ENCODE assay signal across 17 cellular contexts in genomic region chrX:84475101-84475500, GRCh38. TPM values are rescaled to one million over a fixed set of nuclear protein-coding genes. Genes with fewer than 3 reads are reported as not detected.
DNase-seq lines count a peak whose midpoint lies in the region; ATAC-seq, FAIRE-seq and TF ChIP-seq lines count a peak whose summit lies in the region.
"Had no signal": no experiment of that assay in that cellular context is flagged by ENCODE, and none has a peak within 500 bp of the region (broad histone marks: within the 10 kb centered on the region; RNA-seq: fewer than 3 reads in every experiment).

No MANE protein-coding gene starts in this region.

- H3K27me3 ChIP-seq in foreskin keratinocyte, result no peaks in the 10 kb centered on the region
- H3K27me3 ChIP-seq: BE2C had no signal

- DNase-seq in D721Med (ENCODE audit: insufficient read length, low spot score) (no peak), NCI-H146 (lab: John Stamatoyannopoulos, UW) (peak; percentile 39), NCI-H748 treated with DMSO at 0.1 percent for 48 hours (lab: John Stamatoyannopoulos, UW) (peak; percentile 37), iris pigment epithelial cell (ENCODE audit: low read depth) (peak; percentile 5), foreskin keratinocyte (no peak), NCI-H1048 (lab: John Stamatoyannopoulos, UW) (no peak), GM13976 (ENCODE audit: low spot score) (no peak)
- DNase-seq: CD4-positive, alpha-beta memory T cell; DMS153; DMS79 treated with DMSO at 0.1 percent for 48 hours; EL had no signal

- H3K4me1 ChIP-seq in foreskin keratinocyte, result no peaks in the 10 kb centered on the region
- H3K4me1 ChIP-seq: BE2C had no signal

- in situ Hi-C loops in GM13976 (cut with MboI; ENCODE audit: low sequenced_read_pairs, unreplicated experiment), result no loop called here

- FAIRE-seq in D721Med (lab: Jason Lieb, UNC), result peak; percentile 55
- FAIRE-seq: A204.1, GM12891, H1 had no signal

- H3K27ac ChIP-seq in foreskin keratinocyte, result no peak overlapping the region
- H3K27ac ChIP-seq: C4-2B had no signal

- no peak for ATAC-seq in foreskin keratinocyte

- no peak for TF ChIP-seq CTCF in D721Med (IDR thresholded peaks at IDR 0.05; ENCODE audit: insufficient read depth, missing control alignments)
- no peak for TF ChIP-seq CTCF in foreskin keratinocyte (conservative IDR thresholded peaks at IDR 0.05)
- TF ChIP-seq CTCF in GM13976 (IDR thresholded peaks at IDR 0.05; ENCODE audit: borderline replicate concordance, control extremely low read depth, extremely low read depth, insufficient read depth, missing control alignments), result no peak

RNA-seq across cellular contexts. Expression of gene HDX, which starts 27.2 kb away (rescaled TPM):
- total RNA-seq in foreskin keratinocyte, result 3.4 and 3.5 TPM in 2 replicates
- polyA plus RNA-seq in foreskin keratinocyte, result 1.0 and 1.1 TPM in 2 replicates
- total RNA-seq: HT-29 had no signal

Comparison
In these comparisons a context has a peak if more than half of its experiments do, and no peak if none do; other contexts are left out.
1. DNase-seq: peak in NCI-H146 (single experiment), NCI-H748 treated with DMSO at 0.1 percent for 48 hours (single experiment) and iris pigment epithelial cell (single experiment); none in D721Med (single experiment), foreskin keratinocyte (0 of 2), NCI-H1048 (single experiment) and GM13976 (single experiment).